In genomic region chr12:76084277-76085158, GRCh38 we compare ENCODE assay signal across 1 cellular context.
A peak's percentile ranks its signal among the peaks of the same experiment; 100 is the strongest.
TF ChIP-seq lines count a peak whose summit lies in the region.

Gene NAP1L1 (minus strand): TSS chr12:76084685. CDS start chr12:76074219, 10,466 bp downstream.

TF ChIP-seq in HepG2, 621 proteins besides CTCF, POLR2A, EP300 and RAD21 (continued from another document):
- TF ChIP-seq RERE (CRISPR knock-in tag; IDR thresholded peaks at IDR 0.05; ENCODE audit: low read depth), result no peak
- TF ChIP-seq ZBTB8A (CRISPR knock-in tag; IDR thresholded peaks at IDR 0.05; ENCODE audit: borderline replicate concordance, low read depth), result peak; percentile 40; the same call in 1 of the 2 replicates
- TF ChIP-seq ZNF530 (CRISPR knock-in tag; IDR thresholded peaks at IDR 0.05; ENCODE audit: low read depth), result no peak
- no peak for TF ChIP-seq ZNF382 (CRISPR knock-in tag; IDR thresholded peaks at IDR 0.05; ENCODE audit: borderline replicate concordance)
- no peak for TF ChIP-seq FOXO1 (CRISPR knock-in tag; IDR thresholded peaks at IDR 0.05)
- no peak for TF ChIP-seq NR2F1 (CRISPR knock-in tag; IDR thresholded peaks at IDR 0.05)
- no peak for TF ChIP-seq TCF7 (IDR thresholded peaks at IDR 0.05; ENCODE audit: low read depth)
- no peak for TF ChIP-seq MIER2 (CRISPR knock-in tag; IDR thresholded peaks at IDR 0.05)
- TF ChIP-seq CREM (IDR thresholded peaks at IDR 0.05), result no peak
- no peak for TF ChIP-seq CREM (CRISPR knock-in tag; IDR thresholded peaks at IDR 0.05)
- TF ChIP-seq TMF1 (CRISPR knock-in tag; IDR thresholded peaks at IDR 0.05; ENCODE audit: low read depth), result no peak
- no peak; the same call in 1 of the 2 replicates for TF ChIP-seq ZNF788 (CRISPR knock-in tag; IDR thresholded peaks at IDR 0.05; ENCODE audit: borderline replicate concordance)
- no peak for TF ChIP-seq MED13 (CRISPR knock-in tag; IDR thresholded peaks at IDR 0.05)
- peak; percentile 69; the same call in 1 of the 2 replicates for TF ChIP-seq ZNF274 (CRISPR knock-in tag; IDR thresholded peaks at IDR 0.05)
- TF ChIP-seq ZNF460 (CRISPR knock-in tag; IDR thresholded peaks at IDR 0.05; ENCODE audit: borderline replicate concordance), result no peak; the same call in 1 of the 2 replicates
- TF ChIP-seq PAX8 (CRISPR knock-in tag; IDR thresholded peaks at IDR 0.05; ENCODE audit: borderline replicate concordance), result no peak
- no peak for TF ChIP-seq ZNF747 (CRISPR knock-in tag; IDR thresholded peaks at IDR 0.05; ENCODE audit: borderline replicate concordance)
- TF ChIP-seq ZNF512B (CRISPR knock-in tag; IDR thresholded peaks at IDR 0.05; ENCODE audit: borderline replicate concordance), result no peak
- TF ChIP-seq ZNF704 (CRISPR knock-in tag; IDR thresholded peaks at IDR 0.05; ENCODE audit: borderline replicate concordance), result peak; percentile 90
- peak; percentile 4; the same call in 1 of the 2 replicates for TF ChIP-seq RXRA (CRISPR knock-in tag; IDR thresholded peaks at IDR 0.05)
- TF ChIP-seq HNF1B (CRISPR knock-in tag; IDR thresholded peaks at IDR 0.05), result peak; percentile 31; the same call in 1 of the 2 replicates
- no peak for TF ChIP-seq ZFP62 (CRISPR knock-in tag; IDR thresholded peaks at IDR 0.05)
- TF ChIP-seq SIN3A (IDR thresholded peaks at IDR 0.05; ENCODE audit: borderline replicate concordance, low read depth, low read length), result peak; percentile 62; the same call in 1 of the 2 replicates
- TF ChIP-seq ZFX (CRISPR knock-in tag; IDR thresholded peaks at IDR 0.05; ENCODE audit: low read depth), result peak; percentile 89
- no peak for TF ChIP-seq SRSF4 (IDR thresholded peaks at IDR 0.05; ENCODE audit: low read depth, low read length, poor library complexity, severe bottlenecking)
- no peak for TF ChIP-seq NR3C1 (CRISPR knock-in tag; IDR thresholded peaks at IDR 0.05)
- TF ChIP-seq DMAP1 (CRISPR knock-in tag; IDR thresholded peaks at IDR 0.05), result 0 out of 2 replicates have a peak, but pooled peaks have one; percentile 40
- TF ChIP-seq PPARG (CRISPR knock-in tag; conservative IDR thresholded peaks at IDR 0.05), result no peak
- TF ChIP-seq STAG1 (CRISPR knock-in tag; IDR thresholded peaks at IDR 0.05), result no peak
- no peak for TF ChIP-seq SETDB1 (CRISPR knock-in tag; IDR thresholded peaks at IDR 0.05; ENCODE audit: borderline replicate concordance)
- TF ChIP-seq MATR3 (CRISPR knock-in tag; IDR thresholded peaks at IDR 0.05), result no peak
- peak; percentile 73; the same call in 1 of the 2 replicates for TF ChIP-seq SPEN (CRISPR knock-in tag; IDR thresholded peaks at IDR 0.05; ENCODE audit: low read depth)
- no peak; the same call in 1 of the 2 replicates for TF ChIP-seq CAMTA2 (CRISPR knock-in tag; IDR thresholded peaks at IDR 0.05; ENCODE audit: borderline replicate concordance)
- no peak for TF ChIP-seq ZKSCAN5 (CRISPR knock-in tag; IDR thresholded peaks at IDR 0.05)
- no peak for TF ChIP-seq PCBP2 (optimal IDR thresholded peaks at IDR 0.05; ENCODE audit: low read depth, low read length, poor library complexity, severe bottlenecking)
- no peak for TF ChIP-seq NCOA5 (CRISPR knock-in tag; IDR thresholded peaks at IDR 0.05)
- TF ChIP-seq ZSCAN30 (CRISPR knock-in tag; IDR thresholded peaks at IDR 0.05), result no peak
- peak; percentile 51; the same call in 1 of the 2 replicates for TF ChIP-seq ZNF558 (CRISPR knock-in tag; IDR thresholded peaks at IDR 0.05; ENCODE audit: borderline replicate concordance)
- TF ChIP-seq HNRNPLL (IDR thresholded peaks at IDR 0.05; ENCODE audit: low read depth, low read length, poor library complexity, severe bottlenecking), result peak; percentile 93
- no peak for TF ChIP-seq HDAC2 (CRISPR knock-in tag; IDR thresholded peaks at IDR 0.05)
- no peak for TF ChIP-seq ZNF136 (CRISPR knock-in tag; IDR thresholded peaks at IDR 0.05; ENCODE audit: low read depth)
- TF ChIP-seq ZNF432 (CRISPR knock-in tag; IDR thresholded peaks at IDR 0.05; ENCODE audit: borderline replicate concordance), result no peak
- no peak for TF ChIP-seq SAFB2 (CRISPR knock-in tag; IDR thresholded peaks at IDR 0.05; ENCODE audit: borderline replicate concordance, low read depth)
- TF ChIP-seq PAF1 (CRISPR knock-in tag; IDR thresholded peaks at IDR 0.05), result no peak
- peak; percentile 72; the same call in 1 of the 2 replicates for TF ChIP-seq ZMYM4 (CRISPR knock-in tag; IDR thresholded peaks at IDR 0.05)
- no peak; the same call in 1 of the 2 replicates for TF ChIP-seq ZNF431 (CRISPR knock-in tag; IDR thresholded peaks at IDR 0.05; ENCODE audit: borderline replicate concordance, low read depth)
- TF ChIP-seq FOXC1 (CRISPR knock-in tag; IDR thresholded peaks at IDR 0.05; ENCODE audit: borderline replicate concordance), result no peak
- no peak; the same call in 1 of the 2 replicates for TF ChIP-seq GATAD2A (CRISPR knock-in tag; IDR thresholded peaks at IDR 0.05)
- TF ChIP-seq ZNF263 (CRISPR knock-in tag; IDR thresholded peaks at IDR 0.05), result peak; percentile 84
- TF ChIP-seq NAIF1 (CRISPR knock-in tag; IDR thresholded peaks at IDR 0.05; ENCODE audit: borderline replicate concordance), result no peak
- TF ChIP-seq PHF21A (CRISPR knock-in tag; IDR thresholded peaks at IDR 0.05), result no peak; the same call in 1 of the 2 replicates
- TF ChIP-seq TAF15 (IDR thresholded peaks at IDR 0.05; ENCODE audit: low read depth, low read length, poor library complexity, severe bottlenecking), result peak; percentile 47
- no peak for TF ChIP-seq ZNF883 (CRISPR knock-in tag; IDR thresholded peaks at IDR 0.05; ENCODE audit: not compliant biosample characterization)
- TF ChIP-seq RELA (CRISPR knock-in tag; IDR thresholded peaks at IDR 0.05), result no peak
- TF ChIP-seq KDM5A (IDR thresholded peaks at IDR 0.05; ENCODE audit: borderline replicate concordance, low read length), result no peak; the same call in 1 of the 2 replicates
- TF ChIP-seq ZSCAN20 (CRISPR knock-in tag; IDR thresholded peaks at IDR 0.05; ENCODE audit: borderline replicate concordance), result no peak
- no peak for TF ChIP-seq PHB2 (IDR thresholded peaks at IDR 0.05; ENCODE audit: partially characterized antibody)
- TF ChIP-seq ZNF44 (CRISPR knock-in tag; IDR thresholded peaks at IDR 0.05), result no peak
- TF ChIP-seq HDAC1 (CRISPR knock-in tag; IDR thresholded peaks at IDR 0.05), result peak; percentile 49
- no peak for TF ChIP-seq FOSL1 (CRISPR knock-in tag; IDR thresholded peaks at IDR 0.05; ENCODE audit: borderline replicate concordance)
- TF ChIP-seq TBP (CRISPR knock-in tag; IDR thresholded peaks at IDR 0.05), result no peak
